8 cellular contexts compared by ENCODE assay signal in the genomic region with DNA sequence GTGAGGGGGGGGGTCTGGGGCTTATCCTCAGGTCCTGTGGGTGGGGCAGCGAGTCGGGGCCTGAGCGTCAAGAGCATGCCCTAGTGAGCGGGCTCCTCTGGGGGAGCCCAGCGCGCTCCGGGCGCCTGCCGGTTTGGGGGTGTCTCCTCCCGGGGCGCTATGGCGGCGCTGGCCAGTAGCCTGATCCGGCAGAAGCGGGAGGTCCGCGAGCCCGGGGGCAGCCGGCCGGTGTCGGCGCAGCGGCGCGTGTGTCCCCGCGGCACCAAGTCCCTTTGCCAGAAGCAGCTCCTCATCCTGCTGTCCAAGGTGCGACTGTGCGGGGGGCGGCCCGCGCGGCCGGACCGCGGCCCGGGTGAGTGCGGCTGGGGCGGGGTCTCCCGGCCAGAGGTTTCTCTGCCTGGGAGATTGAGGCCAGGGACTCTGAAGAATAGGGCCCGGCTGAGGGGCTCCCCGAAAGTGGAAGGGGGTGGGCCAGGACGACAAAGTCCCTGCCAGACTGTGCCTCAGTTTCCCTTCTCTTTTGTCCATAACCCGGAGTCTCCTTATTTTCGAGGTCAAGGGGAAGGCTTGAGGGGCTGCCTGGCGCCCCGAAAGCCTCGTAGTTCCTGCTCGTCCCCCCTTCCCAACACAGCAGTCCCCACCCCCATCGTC. TPM values are rescaled to one million over a fixed set of nuclear protein-coding genes. Genes with fewer than 3 reads are reported as not detected.
A peak's percentile ranks its signal among the peaks of the same experiment; 100 is the strongest.
DNase-seq lines count a peak whose midpoint lies in the region; ATAC-seq and TF ChIP-seq lines count a peak whose summit lies in the region.

A gene (plus strand): TSS at position 51 of the 651 bp plus-strand sequence. CDS start 109 bp downstream, at position 160.

- peaks cover 45% of the 10 kb centered on the region for H3K4me1 Mint-ChIP-seq in activated naive CD4-positive, alpha-beta T cell treated with anti-CD3 and anti-CD28 coated beads for 36 hours (ENCODE audit: low read depth)

- H3K27ac Mint-ChIP-seq in activated naive CD4-positive, alpha-beta T cell treated with anti-CD3 and anti-CD28 coated beads for 36 hours: no peak within 1 kb of the TSS
- peak within 1 kb of the TSS in 1 of 2 donors; percentile 68 for H3K27ac Mint-ChIP-seq in activated naive CD4-positive, alpha-beta T cell treated with anti-CD3 and anti-CD28 coated beads, Interleukin-2, amount 50 U/mL, for 72 hours

- no peak within 1 kb of the TSS for H3K4ac ChIP-seq in mesendoderm (ENCODE audit: low read depth, low read length)

- H3K27me3 Mint-ChIP-seq in activated naive CD4-positive, alpha-beta T cell treated with anti-CD3 and anti-CD28 coated beads for 36 hours (ENCODE audit: low read depth): peaks cover 46% of the 10 kb centered on the region

- H3K9me3 Mint-ChIP-seq in activated naive CD4-positive, alpha-beta T cell treated with anti-CD3 and anti-CD28 coated beads for 36 hours: no peaks in the 10 kb centered on the region
- H3K9me3 Mint-ChIP-seq in activated naive CD4-positive, alpha-beta T cell treated with anti-CD3 and anti-CD28 coated beads, Interleukin-2, amount 50 U/mL, for 72 hours: no peaks in the 10 kb centered on the region

- no peaks in the 10 kb centered on the region for H4K20me1 ChIP-seq in mammary epithelial cell (ENCODE audit: insufficient read depth, low read length)

- WGBS in mammary epithelial cell (ENCODE audit: low coverage, missing lambda C conversion rate): 11% methylated on average over 30 of the region's 50 CpGs
- WGBS in mesendoderm (ENCODE audit: extremely low coverage, insufficient coverage, low lambda C conversion rate): no CpG with 5 or more reads among the region's 50 CpGs

- peak within 1 kb of the TSS; percentile 68 for H4K8ac ChIP-seq in mesendoderm (ENCODE audit: low read depth, low read length)

- H3K23ac ChIP-seq in mesendoderm (ENCODE audit: low read length): peak within 1 kb of the TSS; percentile 91

- no peaks in the 10 kb centered on the region for H3K79me1 ChIP-seq in mesendoderm (ENCODE audit: low read length)

- CTCF ChIA-PET in activated naive CD4-positive, alpha-beta T cell treated with anti-CD3 and anti-CD28 coated beads for 36 hours (lab: Charles Lee): interaction anchor here (1.8 to 5.3 kb wide), 3 partner anchors 17 to 83 kb away, joined by 3 to 34 read pairs (median 18); no protein-coding TSS in a partner anchor
- CTCF ChIA-PET in mammary epithelial cell (lab: Charles Lee; ENCODE audit: low non-redundant PET): no interaction called here

- dilution Hi-C loops in mammary epithelial cell (cut with HindIII; ENCODE audit: low sequenced_read_pairs): no loop called here

- H3K56ac ChIP-seq in mesendoderm (ENCODE audit: low read length): peak within 1 kb of the TSS; percentile 98

- H3K27me3 ChIP-seq in mammary epithelial cell (ENCODE audit: insufficient read depth, low read length): no peaks in the 10 kb centered on the region
- peaks cover 9% of the 10 kb centered on the region for H3K27me3 ChIP-seq in mesendoderm (ENCODE audit: insufficient read depth, low read length, poor library complexity)
- peaks cover 22% of the 10 kb centered on the region for H3K27me3 ChIP-seq in upper lobe of right lung

- H3K4me1 ChIP-seq in mammary epithelial cell (ENCODE audit: insufficient read depth, low read length): peaks cover 61% of the 10 kb centered on the region
- H3K4me1 ChIP-seq in mesendoderm (ENCODE audit: control insufficient read depth, low read depth, low read length): peaks cover 5% of the 10 kb centered on the region
- peaks cover 46% of the 10 kb centered on the region for H3K4me1 ChIP-seq in upper lobe of right lung

- H3K9ac ChIP-seq in mammary epithelial cell (ENCODE audit: insufficient read depth, low read length): peak within 1 kb of the TSS; percentile 11
- H3K9ac ChIP-seq in mesendoderm (ENCODE audit: low read length): peak within 1 kb of the TSS; percentile 96

- H3K36me3 ChIP-seq in mammary epithelial cell (ENCODE audit: insufficient read depth, low read length) (no peaks in the 10 kb centered on the region), mesendoderm (ENCODE audit: control insufficient read depth, insufficient read depth, low read length) (no peaks in the 10 kb centered on the region), upper lobe of right lung (no peaks in the 10 kb centered on the region)

- intact Hi-C loops in activated naive CD4-positive, alpha-beta T cell treated with anti-CD3 and anti-CD28 coated beads for 36 hours (cut with micrococcal nuclease): loop anchor here (5.0 kb wide), 1 partner anchor 403 kb away; no protein-coding TSS in a partner anchor
- intact Hi-C loops in mammary epithelial cell (cut with micrococcal nuclease) (loop anchor here (5.0 kb wide), 1 partner anchor 248 kb away; a partner anchor contains a TSS), upper lobe of right lung (cut with DNase I) (no loop called here)

- H3K27ac ChIP-seq in mammary epithelial cell (ENCODE audit: insufficient read depth, low read depth, low read length) (peak within 1 kb of the TSS; percentile 22), mesendoderm (ENCODE audit: low read depth, low read length) (no peak within 1 kb of the TSS), upper lobe of right lung (no peak within 1 kb of the TSS)

- H2AFZ ChIP-seq in mammary epithelial cell (ENCODE audit: low read depth, low read length): peak within 1 kb of the TSS; percentile 70

- peak within 1 kb of the TSS; percentile 82 for H3K18ac ChIP-seq in mesendoderm (ENCODE audit: low read length)

- no peak for ATAC-seq in activated naive CD4-positive, alpha-beta T cell treated with anti-CD3 and anti-CD28 coated beads, Interleukin-2, amount 50 U/mL, for 72 hours
- ATAC-seq in upper lobe of right lung (no peak), HG03439 (IDR thresholded peaks at IDR 0.05; ENCODE audit: unreplicated experiment) (no peak), HG03378 (IDR thresholded peaks at IDR 0.05; ENCODE audit: unreplicated experiment) (no peak), GM21576 (IDR thresholded peaks at IDR 0.05; ENCODE audit: unreplicated experiment) (no peak)

- peak within 1 kb of the TSS; percentile 92 for H3K4me2 ChIP-seq in mammary epithelial cell (ENCODE audit: insufficient read depth, low read depth, low read length)
- H3K4me2 ChIP-seq in mesendoderm (ENCODE audit: low read length): peak within 1 kb of the TSS; percentile 88

- peak within 1 kb of the TSS; percentile 78 for H3K4me3 Mint-ChIP-seq in activated naive CD4-positive, alpha-beta T cell treated with anti-CD3 and anti-CD28 coated beads for 36 hours

- peaks cover 27% of the 10 kb centered on the region for H3K79me2 ChIP-seq in mammary epithelial cell (ENCODE audit: insufficient read depth, low read length)
- H3K79me2 ChIP-seq in mesendoderm (ENCODE audit: control insufficient read depth, insufficient read depth, low read length): no peaks in the 10 kb centered on the region

- H2BK5ac ChIP-seq in mesendoderm (ENCODE audit: low read length): peak within 1 kb of the TSS; percentile 60

- H3K9me3 ChIP-seq in mammary epithelial cell (replicated peaks; ENCODE audit: insufficient read depth, low read length): no peaks in the 10 kb centered on the region
- no peaks in the 10 kb centered on the region for H3K9me3 ChIP-seq in upper lobe of right lung

- TF ChIP-seq CTCF in mammary epithelial cell (conservative IDR thresholded peaks at IDR 0.05 in 1 of 2, IDR thresholded peaks at IDR 0.05 in 1 of 2; ENCODE audit: extremely low read depth in 1 of 2, insufficient read depth in 1 of 2, low read depth in 1 of 2, low read length in 2 of 2) (no peak), upper lobe of right lung (IDR thresholded peaks at IDR 0.05) (no peak)

- H2BK120ac ChIP-seq in mesendoderm (ENCODE audit: low read depth, low read length): no peak within 1 kb of the TSS

- H3K4me3 ChIP-seq in mammary epithelial cell (replicated peaks in 1 of 3; ENCODE audit: insufficient read depth in 1 of 3, low read depth in 2 of 3, low read length in 3 of 3) (peak within 1 kb of the TSS; percentile 42 to 76 (median 68)), mesendoderm (ENCODE audit: low read length) (peak within 1 kb of the TSS; percentile 87), upper lobe of right lung (peak within 1 kb of the TSS; percentile 71)

- BruUV-seq in mammary epithelial cell (replicated peaks; lab: Mats Ljungman, UMichigan): no TSS peak

- in situ Hi-C loops in mammary epithelial cell (cut with MboI; ENCODE audit: low sequenced_read_pairs in 2 of 2): loop anchor here in 1 of 2 donors (5.0 kb wide), 3 partner anchors 37 to 87 kb away; a partner anchor contains a TSS

- H4K5ac ChIP-seq in mesendoderm (ENCODE audit: low read length): no peak within 1 kb of the TSS

- H2AK5ac ChIP-seq in mesendoderm (ENCODE audit: low read length): no peak within 1 kb of the TSS

- H3K36me3 Mint-ChIP-seq in activated naive CD4-positive, alpha-beta T cell treated with anti-CD3 and anti-CD28 coated beads for 36 hours (ENCODE audit: low read depth): no peaks in the 10 kb centered on the region
- peaks cover 8 to 27% of the 10 kb centered on the region in 2 donors for H3K36me3 Mint-ChIP-seq in activated naive CD4-positive, alpha-beta T cell treated with anti-CD3 and anti-CD28 coated beads, Interleukin-2, amount 50 U/mL, for 72 hours

- H2BK15ac ChIP-seq in mesendoderm (replicated peaks; ENCODE audit: low read depth): no peak within 1 kb of the TSS

- no peak for DNase-seq in activated naive CD4-positive, alpha-beta T cell treated with anti-CD3 and anti-CD28 coated beads for 36 hours
- DNase-seq in activated naive CD4-positive, alpha-beta T cell treated with anti-CD3 and anti-CD28 coated beads, Interleukin-2, amount 50 U/mL, for 72 hours (ENCODE audit: low spot score in 2 of 2): no peak
- DNase-seq in mammary epithelial cell (no peak), mesendoderm (no peak), upper lobe of right lung (no peak)

RNA-seq across cellular contexts. Expression of the gene that starts here (rescaled TPM):
- total RNA-seq in activated naive CD4-positive, alpha-beta T cell treated with anti-CD3 and anti-CD28 coated beads for 36 hours: 1 to 10 TPM; 1.3 to 1.6 TPM
- 10 to 100 TPM in 1 of 2 donors, 1 to 10 TPM in 1; 2.6 to 35.5 TPM for total RNA-seq in activated naive CD4-positive, alpha-beta T cell treated with anti-CD3 and anti-CD28 coated beads, Interleukin-2, amount 50 U/mL, for 72 hours
- total RNA-seq in mammary epithelial cell: 10 to 100 TPM; 11.2 to 20.2 TPM
- polyA plus RNA-seq in mammary epithelial cell: 16.8 TPM
- polyA minus RNA-seq in mammary epithelial cell: 13.5 TPM
- 3.8 TPM for polyA plus RNA-seq in mesendoderm (2013, experiment 1 of 2)
- polyA plus RNA-seq in mesendoderm (2013, experiment 2 of 2): 3.7 TPM
- total RNA-seq in upper lobe of right lung: 1.1 TPM
